ENCODE assay signal across 1 cellular context in the genomic region with DNA sequence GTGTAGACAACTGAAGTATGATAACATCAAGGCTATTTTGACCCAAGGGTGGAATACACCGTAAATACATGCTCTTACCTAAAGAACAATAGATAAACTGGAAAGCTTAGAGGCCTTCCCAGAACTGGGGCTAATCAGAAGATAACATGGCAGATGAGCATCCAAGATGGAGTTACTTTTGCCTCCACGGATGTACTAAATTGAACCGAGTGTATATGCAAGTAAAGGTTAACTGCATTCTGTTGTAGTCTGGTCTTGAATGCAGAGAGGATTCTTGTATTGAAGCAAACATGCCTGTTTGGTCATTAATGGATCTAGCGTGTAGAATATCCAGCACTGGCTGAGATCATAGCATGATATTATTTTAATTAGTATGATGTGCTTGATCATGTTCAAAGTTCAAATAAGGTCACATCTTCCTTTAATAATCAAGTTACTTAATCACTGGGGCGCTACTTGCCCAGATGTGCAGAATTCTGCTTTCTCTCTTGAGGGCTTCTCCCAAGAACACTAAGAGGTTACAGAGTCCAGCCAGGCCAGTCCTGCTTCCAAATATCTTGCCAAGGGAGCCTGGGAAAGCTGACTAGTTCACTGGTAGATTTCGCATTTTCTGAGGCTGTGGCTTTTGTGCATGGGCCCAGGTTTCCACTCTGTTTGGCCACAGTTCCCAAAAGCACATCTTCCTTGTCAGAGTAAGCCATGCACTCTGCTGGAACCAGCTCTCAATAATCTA.
A peak's percentile ranks its signal among the peaks of the same experiment; 100 is the strongest.
TF ChIP-seq lines count a peak whose summit lies in the region.

No MANE protein-coding gene starts in this region.

TF ChIP-seq in K562, 482 proteins besides CTCF, POLR2A, EP300 and RAD21 (continued from another document and continues in another):
- TF ChIP-seq, protein P1, sequence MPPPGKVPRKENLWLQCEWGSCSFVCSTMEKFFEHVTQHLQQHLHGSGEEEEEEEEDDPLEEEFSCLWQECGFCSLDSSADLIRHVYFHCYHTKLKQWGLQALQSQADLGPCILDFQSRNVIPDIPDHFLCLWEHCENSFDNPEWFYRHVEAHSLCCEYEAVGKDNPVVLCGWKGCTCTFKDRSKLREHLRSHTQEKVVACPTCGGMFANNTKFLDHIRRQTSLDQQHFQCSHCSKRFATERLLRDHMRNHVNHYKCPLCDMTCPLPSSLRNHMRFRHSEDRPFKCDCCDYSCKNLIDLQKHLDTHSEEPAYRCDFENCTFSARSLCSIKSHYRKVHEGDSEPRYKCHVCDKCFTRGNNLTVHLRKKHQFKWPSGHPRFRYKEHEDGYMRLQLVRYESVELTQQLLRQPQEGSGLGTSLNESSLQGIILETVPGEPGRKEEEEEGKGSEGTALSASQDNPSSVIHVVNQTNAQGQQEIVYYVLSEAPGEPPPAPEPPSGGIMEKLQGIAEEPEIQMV (tag; conservative IDR thresholded peaks at IDR 0.05; ENCODE audit: low read depth) = peak; percentile 67
- TF ChIP-seq CREBBP (IDR thresholded peaks at IDR 0.05; ENCODE audit: low read depth, low read length) (no peak), MCM2 (IDR thresholded peaks at IDR 0.05; ENCODE audit: low read depth) (no peak), ZNF436 (CRISPR knock-in tag; IDR thresholded peaks at IDR 0.05) (no peak), ZNF239 (CRISPR knock-in tag; IDR thresholded peaks at IDR 0.05) (peak; percentile 67), KLF10 (CRISPR knock-in tag; IDR thresholded peaks at IDR 0.05) (no peak), RFX1 (IDR thresholded peaks at IDR 0.05) (no peak), ZFPM2 (CRISPR knock-in tag; IDR thresholded peaks at IDR 0.05) (no peak), TCFL5 (CRISPR knock-in tag; conservative IDR thresholded peaks at IDR 0.05) (peak; percentile 75), ZNF589 (CRISPR knock-in tag; IDR thresholded peaks at IDR 0.05; ENCODE audit: low read depth) (no peak), ZNF717 (CRISPR knock-in tag; IDR thresholded peaks at IDR 0.05) (no peak), SMARCB1 (IDR thresholded peaks at IDR 0.05; ENCODE audit: insufficient read length, low read depth) (no peak), RBM15 (IDR thresholded peaks at IDR 0.05; ENCODE audit: insufficient read depth, low read length) (no peak), ZNF764 (CRISPR knock-in tag; IDR thresholded peaks at IDR 0.05; ENCODE audit: low read depth) (no peak), ZNF165 (CRISPR knock-in tag; IDR thresholded peaks at IDR 0.05; ENCODE audit: borderline replicate concordance) (no peak), ARNT (IDR thresholded peaks at IDR 0.05) (no peak), ZNF584 (CRISPR knock-in tag; IDR thresholded peaks at IDR 0.05; ENCODE audit: low read depth) (no peak), FOXA3 (CRISPR knock-in tag; conservative IDR thresholded peaks at IDR 0.05 in 1 of 2, IDR thresholded peaks at IDR 0.05 in 1 of 2) (no peak), ZNF444 (CRISPR knock-in tag; IDR thresholded peaks at IDR 0.05) (no peak), NFE2L1 (tag; IDR thresholded peaks at IDR 0.05; ENCODE audit: borderline replicate concordance, low read depth) (no peak), RBM34 (IDR thresholded peaks at IDR 0.05; ENCODE audit: borderline replicate concordance, insufficient read depth, low read length) (no peak), ZNF133 (CRISPR knock-in tag; IDR thresholded peaks at IDR 0.05) (no peak), CBX2 (IDR thresholded peaks at IDR 0.05; ENCODE audit: insufficient read depth, low read length, poor library complexity, severe bottlenecking) (no peak), ZNF780A (CRISPR knock-in tag; IDR thresholded peaks at IDR 0.05) (no peak), CSDE1 (IDR thresholded peaks at IDR 0.05) (no peak), PRPF4 (IDR thresholded peaks at IDR 0.05; ENCODE audit: insufficient read depth, low read depth, low read length, poor library complexity, severe bottlenecking) (no peak), ZNF384 (IDR thresholded peaks at IDR 0.05; ENCODE audit: low read depth, low read length) (no peak), ZBED1 (IDR thresholded peaks at IDR 0.05) (no peak), ZBTB8A (IDR thresholded peaks at IDR 0.05; ENCODE audit: partially characterized antibody) (no peak), CBX8 (IDR thresholded peaks at IDR 0.05; ENCODE audit: borderline replicate concordance, extremely low read depth, low read depth, low read length, poor library complexity, severe bottlenecking) (no peak), CBFA2T2 (conservative IDR thresholded peaks at IDR 0.05) (no peak), ZNF408 (CRISPR knock-in tag; IDR thresholded peaks at IDR 0.05; ENCODE audit: low read depth) (no peak), OTX1 (CRISPR knock-in tag; IDR thresholded peaks at IDR 0.05) (no peak), ZC3H8 (IDR thresholded peaks at IDR 0.05) (no peak), MEF2D (tag; conservative IDR thresholded peaks at IDR 0.05; ENCODE audit: low read depth) (peak; percentile 79), ZNF445 (CRISPR knock-in tag; IDR thresholded peaks at IDR 0.05; ENCODE audit: low read depth) (no peak), SMAD3 (CRISPR knock-in tag; conservative IDR thresholded peaks at IDR 0.05) (peak; percentile 78; the same call in 1 of the 2 replicates), SRSF7 (optimal IDR thresholded peaks at IDR 0.05; ENCODE audit: low read depth, low read length) (no peak), ETV5 (CRISPR knock-in tag; IDR thresholded peaks at IDR 0.05; ENCODE audit: low read depth) (no peak), ILF3 (IDR thresholded peaks at IDR 0.05; ENCODE audit: borderline replicate concordance) (no peak), TEAD2 (tag; IDR thresholded peaks at IDR 0.05) (peak; percentile 56), NUFIP1 (IDR thresholded peaks at IDR 0.05; ENCODE audit: partially characterized antibody) (no peak), PTRF (tag; IDR thresholded peaks at IDR 0.05) (no peak), ZFP1 (CRISPR knock-in tag; IDR thresholded peaks at IDR 0.05) (no peak)
- TF ChIP-seq, protein P2, sequence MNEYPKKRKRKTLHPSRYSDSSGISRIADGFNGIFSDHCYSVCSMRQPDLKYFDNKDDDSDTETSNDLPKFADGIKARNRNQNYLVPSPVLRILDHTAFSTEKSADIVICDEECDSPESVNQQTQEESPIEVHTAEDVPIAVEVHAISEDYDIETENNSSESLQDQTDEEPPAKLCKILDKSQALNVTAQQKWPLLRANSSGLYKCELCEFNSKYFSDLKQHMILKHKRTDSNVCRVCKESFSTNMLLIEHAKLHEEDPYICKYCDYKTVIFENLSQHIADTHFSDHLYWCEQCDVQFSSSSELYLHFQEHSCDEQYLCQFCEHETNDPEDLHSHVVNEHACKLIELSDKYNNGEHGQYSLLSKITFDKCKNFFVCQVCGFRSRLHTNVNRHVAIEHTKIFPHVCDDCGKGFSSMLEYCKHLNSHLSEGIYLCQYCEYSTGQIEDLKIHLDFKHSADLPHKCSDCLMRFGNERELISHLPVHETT (CRISPR knock-in tag; conservative IDR thresholded peaks at IDR 0.05 in 1 of 2, IDR thresholded peaks at IDR 0.05 in 1 of 2) = peak in 1 of 2 experiments; percentile 41; a peak in 1 of 4 replicates
- TF ChIP-seq, protein P3, sequence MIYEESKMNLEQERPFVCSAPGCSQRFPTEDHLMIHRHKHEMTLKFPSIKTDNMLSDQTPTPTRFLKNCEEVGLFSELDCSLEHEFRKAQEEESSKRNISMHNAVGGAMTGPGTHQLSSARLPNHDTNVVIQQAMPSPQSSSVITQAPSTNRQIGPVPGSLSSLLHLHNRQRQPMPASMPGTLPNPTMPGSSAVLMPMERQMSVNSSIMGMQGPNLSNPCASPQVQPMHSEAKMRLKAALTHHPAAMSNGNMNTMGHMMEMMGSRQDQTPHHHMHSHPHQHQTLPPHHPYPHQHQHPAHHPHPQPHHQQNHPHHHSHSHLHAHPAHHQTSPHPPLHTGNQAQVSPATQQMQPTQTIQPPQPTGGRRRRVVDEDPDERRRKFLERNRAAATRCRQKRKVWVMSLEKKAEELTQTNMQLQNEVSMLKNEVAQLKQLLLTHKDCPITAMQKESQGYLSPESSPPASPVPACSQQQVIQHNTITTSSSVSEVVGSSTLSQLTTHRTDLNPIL (CRISPR knock-in tag; IDR thresholded peaks at IDR 0.05) = no peak
- TF ChIP-seq, protein P4, sequence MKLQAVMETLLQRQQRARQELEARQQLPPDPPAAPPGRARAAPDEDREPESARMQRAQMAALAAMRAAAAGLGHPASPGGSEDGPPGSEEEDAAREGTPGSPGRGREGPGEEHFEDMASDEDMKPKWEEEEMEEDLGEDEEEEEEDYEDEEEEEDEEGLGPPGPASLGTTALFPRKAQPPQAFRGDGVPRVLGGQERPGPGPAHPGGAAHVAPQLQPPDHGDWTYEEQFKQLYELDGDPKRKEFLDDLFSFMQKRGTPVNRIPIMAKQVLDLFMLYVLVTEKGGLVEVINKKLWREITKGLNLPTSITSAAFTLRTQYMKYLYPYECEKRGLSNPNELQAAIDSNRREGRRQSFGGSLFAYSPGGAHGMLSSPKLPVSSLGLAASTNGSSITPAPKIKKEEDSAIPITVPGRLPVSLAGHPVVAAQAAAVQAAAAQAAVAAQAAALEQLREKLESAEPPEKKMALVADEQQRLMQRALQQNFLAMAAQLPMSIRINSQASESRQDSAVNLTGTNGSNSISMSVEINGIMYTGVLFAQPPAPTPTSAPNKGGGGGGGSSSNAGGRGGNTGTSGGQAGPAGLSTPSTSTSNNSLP (IDR thresholded peaks at IDR 0.05; ENCODE audit: borderline replicate concordance, low read depth, low read length) = no peak
- TF ChIP-seq, protein P5, sequence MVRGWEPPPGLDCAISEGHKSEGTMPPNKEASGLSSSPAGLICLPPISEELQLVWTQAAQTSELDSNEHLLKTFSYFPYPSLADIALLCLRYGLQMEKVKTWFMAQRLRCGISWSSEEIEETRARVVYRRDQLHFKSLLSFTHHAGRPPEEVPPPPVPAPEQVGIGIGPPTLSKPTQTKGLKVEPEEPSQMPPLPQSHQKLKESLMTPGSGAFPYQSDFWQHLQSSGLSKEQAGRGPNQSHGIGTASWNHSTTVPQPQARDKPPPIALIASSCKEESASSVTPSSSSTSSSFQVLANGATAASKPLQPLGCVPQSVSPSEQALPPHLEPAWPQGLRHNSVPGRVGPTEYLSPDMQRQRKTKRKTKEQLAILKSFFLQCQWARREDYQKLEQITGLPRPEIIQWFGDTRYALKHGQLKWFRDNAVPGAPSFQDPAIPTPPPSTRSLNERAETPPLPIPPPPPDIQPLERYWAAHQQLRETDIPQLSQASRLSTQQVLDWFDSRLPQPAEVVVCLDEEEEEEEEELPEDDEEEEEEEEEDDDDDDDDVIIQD (CRISPR knock-in tag; IDR thresholded peaks at IDR 0.05) = no peak
- TF ChIP-seq, protein P6, sequence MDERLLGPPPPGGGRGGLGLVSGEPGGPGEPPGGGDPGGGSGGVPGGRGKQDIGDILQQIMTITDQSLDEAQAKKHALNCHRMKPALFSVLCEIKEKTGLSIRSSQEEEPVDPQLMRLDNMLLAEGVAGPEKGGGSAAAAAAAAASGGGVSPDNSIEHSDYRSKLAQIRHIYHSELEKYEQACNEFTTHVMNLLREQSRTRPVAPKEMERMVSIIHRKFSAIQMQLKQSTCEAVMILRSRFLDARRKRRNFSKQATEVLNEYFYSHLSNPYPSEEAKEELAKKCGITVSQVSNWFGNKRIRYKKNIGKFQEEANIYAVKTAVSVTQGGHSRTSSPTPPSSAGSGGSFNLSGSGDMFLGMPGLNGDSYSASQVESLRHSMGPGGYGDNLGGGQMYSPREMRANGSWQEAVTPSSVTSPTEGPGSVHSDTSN (CRISPR knock-in tag; IDR thresholded peaks at IDR 0.05; ENCODE audit: low read depth) = no peak
- TF ChIP-seq, protein P6 (tag; conservative IDR thresholded peaks at IDR 0.05; ENCODE audit: low read depth) = no peak
- TF ChIP-seq, protein P7, sequence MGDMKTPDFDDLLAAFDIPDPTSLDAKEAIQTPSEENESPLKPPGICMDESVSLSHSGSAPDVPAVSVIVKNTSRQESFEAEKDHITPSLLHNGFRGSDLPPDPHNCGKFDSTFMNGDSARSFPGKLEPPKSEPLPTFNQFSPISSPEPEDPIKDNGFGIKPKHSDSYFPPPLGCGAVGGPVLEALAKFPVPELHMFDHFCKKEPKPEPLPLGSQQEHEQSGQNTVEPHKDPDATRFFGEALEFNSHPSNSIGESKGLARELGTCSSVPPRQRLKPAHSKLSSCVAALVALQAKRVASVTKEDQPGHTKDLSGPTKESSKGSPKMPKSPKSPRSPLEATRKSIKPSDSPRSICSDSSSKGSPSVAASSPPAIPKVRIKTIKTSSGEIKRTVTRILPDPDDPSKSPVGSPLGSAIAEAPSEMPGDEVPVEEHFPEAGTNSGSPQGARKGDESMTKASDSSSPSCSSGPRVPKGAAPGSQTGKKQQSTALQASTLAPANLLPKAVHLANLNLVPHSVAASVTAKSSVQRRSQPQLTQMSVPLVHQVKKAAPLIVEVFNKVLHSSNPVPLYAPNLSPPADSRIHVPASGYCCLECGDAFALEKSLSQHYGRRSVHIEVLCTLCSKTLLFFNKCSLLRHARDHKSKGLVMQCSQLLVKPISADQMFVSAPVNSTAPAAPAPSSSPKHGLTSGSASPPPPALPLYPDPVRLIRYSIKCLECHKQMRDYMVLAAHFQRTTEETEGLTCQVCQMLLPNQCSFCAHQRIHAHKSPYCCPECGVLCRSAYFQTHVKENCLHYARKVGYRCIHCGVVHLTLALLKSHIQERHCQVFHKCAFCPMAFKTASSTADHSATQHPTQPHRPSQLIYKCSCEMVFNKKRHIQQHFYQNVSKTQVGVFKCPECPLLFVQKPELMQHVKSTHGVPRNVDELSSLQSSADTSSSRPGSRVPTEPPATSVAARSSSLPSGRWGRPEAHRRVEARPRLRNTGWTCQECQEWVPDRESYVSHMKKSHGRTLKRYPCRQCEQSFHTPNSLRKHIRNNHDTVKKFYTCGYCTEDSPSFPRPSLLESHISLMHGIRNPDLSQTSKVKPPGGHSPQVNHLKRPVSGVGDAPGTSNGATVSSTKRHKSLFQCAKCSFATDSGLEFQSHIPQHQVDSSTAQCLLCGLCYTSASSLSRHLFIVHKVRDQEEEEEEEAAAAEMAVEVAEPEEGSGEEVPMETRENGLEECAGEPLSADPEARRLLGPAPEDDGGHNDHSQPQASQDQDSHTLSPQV (IDR thresholded peaks at IDR 0.05) = peak; percentile 92
- TF ChIP-seq, protein P8, sequence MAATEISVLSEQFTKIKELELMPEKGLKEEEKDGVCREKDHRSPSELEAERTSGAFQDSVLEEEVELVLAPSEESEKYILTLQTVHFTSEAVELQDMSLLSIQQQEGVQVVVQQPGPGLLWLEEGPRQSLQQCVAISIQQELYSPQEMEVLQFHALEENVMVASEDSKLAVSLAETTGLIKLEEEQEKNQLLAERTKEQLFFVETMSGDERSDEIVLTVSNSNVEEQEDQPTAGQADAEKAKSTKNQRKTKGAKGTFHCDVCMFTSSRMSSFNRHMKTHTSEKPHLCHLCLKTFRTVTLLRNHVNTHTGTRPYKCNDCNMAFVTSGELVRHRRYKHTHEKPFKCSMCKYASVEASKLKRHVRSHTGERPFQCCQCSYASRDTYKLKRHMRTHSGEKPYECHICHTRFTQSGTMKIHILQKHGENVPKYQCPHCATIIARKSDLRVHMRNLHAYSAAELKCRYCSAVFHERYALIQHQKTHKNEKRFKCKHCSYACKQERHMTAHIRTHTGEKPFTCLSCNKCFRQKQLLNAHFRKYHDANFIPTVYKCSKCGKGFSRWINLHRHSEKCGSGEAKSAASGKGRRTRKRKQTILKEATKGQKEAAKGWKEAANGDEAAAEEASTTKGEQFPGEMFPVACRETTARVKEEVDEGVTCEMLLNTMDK (IDR thresholded peaks at IDR 0.05; ENCODE audit: borderline replicate concordance, insufficient read depth, low read depth, low read length, poor library complexity, severe bottlenecking) = no peak
